ENCODE assay signal across 1 cellular context in the genomic region with DNA sequence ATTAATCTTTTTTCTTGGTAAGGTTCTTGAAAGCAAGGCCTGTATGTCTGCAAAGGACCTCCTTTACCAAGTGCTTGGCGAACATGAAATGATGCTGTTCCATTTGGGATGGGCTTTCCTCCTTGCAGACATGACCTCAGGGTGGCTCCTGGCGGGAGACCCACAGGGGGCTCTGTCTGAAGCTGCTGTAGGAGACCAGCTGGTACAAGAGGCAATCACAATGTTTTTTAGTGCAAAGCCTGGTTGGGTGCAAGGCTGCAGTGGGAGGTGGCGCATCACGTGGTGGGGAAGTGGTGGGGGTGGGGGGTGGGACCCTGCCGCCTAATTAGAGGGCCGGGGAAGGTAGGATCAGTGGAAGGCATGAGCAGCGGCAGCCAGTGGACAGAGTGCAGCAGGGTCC.
TF ChIP-seq lines count a peak whose summit lies in the region.

No MANE protein-coding gene starts in this region.

TF ChIP-seq in HepG2, 621 proteins besides CTCF, POLR2A, EP300 and RAD21:
- TF ChIP-seq MYNN (CRISPR knock-in tag; IDR thresholded peaks at IDR 0.05; ENCODE audit: low read depth) (no peak), ZNF546 (CRISPR knock-in tag; conservative IDR thresholded peaks at IDR 0.05) (no peak)
TF ChIP-seq in HepG2: peak in this region for 0.
